ENCODE assay signal across 1 cellular context in genomic region chr1:98458514-98459259, GRCh38.
A peak's percentile ranks its signal among the peaks of the same experiment; 100 is the strongest.
TF ChIP-seq lines count a peak whose summit lies in the region.

No MANE protein-coding gene starts in this region.

TF ChIP-seq in H1, 55 proteins besides CTCF, POLR2A, EP300 and RAD21 (continued from another document):
- TF ChIP-seq CHD7 (IDR thresholded peaks at IDR 0.05; ENCODE audit: insufficient replicate concordance, low read length) (peak; percentile 31), CTBP2 (IDR thresholded peaks at IDR 0.05; ENCODE audit: borderline replicate concordance, insufficient read depth, insufficient read length, low read length) (no peak), SP1 (IDR thresholded peaks at IDR 0.05; ENCODE audit: low read depth, low read length) (no peak)
TF ChIP-seq in H1: peak in this region for 6.
